24 cellular contexts compared by ENCODE assay signal in genomic region chr17:65576939-65577338, GRCh38.
"Had no signal": no experiment of that assay in that cellular context is flagged by ENCODE, and none has a peak within 500 bp of the region (broad histone marks: within the 10 kb centered on the region; RNA-seq: fewer than 3 reads in every experiment).

No MANE protein-coding gene starts in this region.

- H3K9me3 Mint-ChIP-seq: activated B cell treated with CpG ODN at 0.5 μM for 24 hours; activated naive CD4-positive, alpha-beta T cell treated with anti-CD3 and anti-CD28 coated beads for 36 hours; activated T-cell treated with anti-CD3 and anti-CD28 coated beads, Interleukin-2, amount 50 U/mL, for 4 hours; activated T-helper 2 cell treated with anti-CD3 and anti-CD28 coated beads, Interferon-gamma antibody, Interleukin-2, Interleukin-4, amounts not matched to agents 10 μg/mL and 5 μg/mL and 100 μg/mL, durations not matched to agents 14 hours and 24 hours and 36 hours; brain; stimulated activated memory B cell treated with anti-CD40 and anti-IgM and Interleukin-4, amounts not matched to agents 10 μg/mL and 1 μg/mL and 100 μg/mL, for 72 hours; T-helper 1 cell treated with Interleukin-12 subunit alpha and Interleukin-12 subunit beta and Interleukin-4 antibody, amounts not matched to agents 30 μg/mL and 1 μg/mL, for 36 hours had no signal

- H3K27ac ChIP-seq: stomach, suprapubic skin, tibial nerve had no signal

- H3K4me1 Mint-ChIP-seq: activated B cell treated with CpG ODN at 0.5 μM for 24 hours; stimulated activated memory B cell treated with anti-CD40 and anti-IgM and Interleukin-4, amounts not matched to agents 10 μg/mL and 1 μg/mL and 100 μg/mL, for 72 hours had no signal

- H3K27me3 Mint-ChIP-seq: activated B cell treated with CpG ODN at 0.5 μM for 24 hours; brain; stimulated activated memory B cell treated with anti-CD40 and anti-IgM and Interleukin-4, amounts not matched to agents 10 μg/mL and 1 μg/mL and 100 μg/mL, for 72 hours had no signal

- H3K36me3 ChIP-seq: stomach, suprapubic skin, tibial nerve had no signal

- H3K4me1 ChIP-seq: stomach, suprapubic skin, tibial nerve had no signal

- H3K4me3 ChIP-seq: smooth muscle cell, stomach, suprapubic skin, tibial nerve had no signal

- ATAC-seq: activated T-cell treated with anti-CD3 and anti-CD28 coated beads, Interleukin-2, amount 50 U/mL, for 4 hours; left cardiac atrium; sciatic nerve; stimulated activated memory B cell treated with anti-CD40 and anti-IgM and Interleukin-4, amounts not matched to agents 10 μg/mL and 1 μg/mL and 100 μg/mL, for 72 hours had no signal

- H3K4me3 Mint-ChIP-seq: activated B cell treated with CpG ODN at 0.5 μM for 24 hours; activated naive CD4-positive, alpha-beta T cell treated with anti-CD3 and anti-CD28 coated beads for 36 hours; activated T-cell treated with anti-CD3 and anti-CD28 coated beads, Interleukin-2, amount 50 U/mL, for 4 hours; brain; memory B cell; naive B cell; stimulated activated memory B cell treated with anti-CD40 and anti-IgM and Interleukin-4, amounts not matched to agents 10 μg/mL and 1 μg/mL and 100 μg/mL, for 72 hours; T-helper 1 cell treated with Interleukin-12 subunit alpha and Interleukin-12 subunit beta and Interleukin-4 antibody, amounts not matched to agents 30 μg/mL and 1 μg/mL, for 36 hours had no signal

- H3K4me2 ChIP-seq: smooth muscle cell had no signal

- DNase-seq: activated B cell treated with CpG ODN at 0.5 μM for 24 hours; activated CD4-positive, alpha-beta T cell treated with anti-CD3 and anti-CD28 coated beads for 4 hours; activated CD4-positive, alpha-beta T cell treated with anti-CD3 and anti-CD28 coated beads, Interleukin-2, amount 50 U/mL, for 48 hours; activated CD8-positive, alpha-beta memory T cell treated with anti-CD3 and anti-CD28 coated beads, Interleukin-2, amount 50 U/mL, for 48 hours; activated naive CD4-positive, alpha-beta T cell treated with anti-CD3 and anti-CD28 coated beads for 36 hours; activated T-cell treated with anti-CD3 and anti-CD28 coated beads, Interleukin-2, amount 50 U/mL, for 4 hours; amygdala; dermis blood vessel endothelial cell; effector CD8-positive, alpha-beta T cell; foreskin melanocyte; left cardiac atrium; naive B cell; stimulated activated CD4-positive, alpha-beta T cell treated with anti-CD3 and anti-CD28 coated beads, Interleukin-15, amount 100 ng/mL, for 24 hours; stomach; T1000 had no signal

- H3K27me3 ChIP-seq: stomach, suprapubic skin, tibial nerve had no signal

- H3K27ac Mint-ChIP-seq: activated B cell treated with CpG ODN at 0.5 μM for 24 hours; activated naive CD4-positive, alpha-beta T cell treated with anti-CD3 and anti-CD28 coated beads for 36 hours; activated T-helper 2 cell treated with anti-CD3 and anti-CD28 coated beads, Interferon-gamma antibody, Interleukin-2, Interleukin-4, amounts not matched to agents 10 μg/mL and 5 μg/mL and 100 μg/mL, durations not matched to agents 14 hours and 24 hours and 36 hours; brain; memory B cell; naive B cell; stimulated activated memory B cell treated with anti-CD40 and anti-IgM and Interleukin-4, amounts not matched to agents 10 μg/mL and 1 μg/mL and 100 μg/mL, for 72 hours; T-helper 1 cell treated with Interleukin-12 subunit alpha and Interleukin-12 subunit beta and Interleukin-4 antibody, amounts not matched to agents 30 μg/mL and 1 μg/mL, for 36 hours had no signal

- H3K36me3 Mint-ChIP-seq: brain; memory B cell; naive B cell; stimulated activated memory B cell treated with anti-CD40 and anti-IgM and Interleukin-4, amounts not matched to agents 10 μg/mL and 1 μg/mL and 100 μg/mL, for 72 hours had no signal

- H3K9me3 ChIP-seq: stomach, suprapubic skin, tibial nerve had no signal
